ENCODE assay signal across 8 cellular contexts in the genomic region with DNA sequence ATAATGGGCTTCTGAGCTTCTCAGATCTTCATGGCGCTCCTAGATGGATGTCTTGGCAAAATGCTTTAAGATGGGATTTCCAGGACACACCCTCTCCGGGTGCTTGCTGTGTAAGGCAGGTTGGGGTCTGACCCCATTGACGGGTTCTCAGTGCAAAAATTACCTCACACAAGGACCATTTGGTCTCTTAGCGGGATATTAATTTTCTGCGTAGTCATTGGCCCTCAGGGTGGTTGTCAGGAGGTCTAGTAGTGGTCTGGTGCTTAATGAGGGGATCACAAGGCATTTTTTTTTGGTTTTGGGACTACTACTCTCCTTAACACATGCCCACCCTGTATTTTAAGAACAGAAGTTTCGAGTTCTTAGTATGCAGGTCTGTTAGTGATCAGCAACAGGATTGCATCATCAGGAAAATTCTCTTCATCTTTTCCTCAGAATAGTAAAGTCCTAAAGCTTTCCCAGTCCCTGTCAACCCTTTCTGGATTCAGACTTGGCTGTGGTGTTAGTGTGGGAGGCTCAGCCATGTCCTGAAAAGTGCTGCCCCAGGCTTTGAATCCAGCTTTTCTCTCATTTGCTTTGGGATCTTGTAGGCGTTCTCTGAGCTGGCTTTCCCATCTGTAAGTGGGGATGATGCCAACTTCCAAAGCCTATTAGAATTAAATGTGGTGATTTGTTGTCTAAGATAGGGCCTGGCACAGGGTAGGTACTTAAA. TPM values are rescaled to one million over a fixed set of nuclear protein-coding genes. Genes with fewer than 3 reads are reported as not detected.
A peak's percentile ranks its signal among the peaks of the same experiment; 100 is the strongest.
DNase-seq lines count a peak whose midpoint lies in the region; ATAC-seq and TF ChIP-seq lines count a peak whose summit lies in the region.

No MANE protein-coding gene starts in this region.

- no peak for TF ChIP-seq EP300 in gastroesophageal sphincter (IDR thresholded peaks at IDR 0.05)

- H3K4me3 Mint-ChIP-seq in H9 (peak overlapping the region; percentile 92 to 95), WTC11 (peak overlapping the region; percentile 93)

- H3K27me3 ChIP-seq in H9 (ENCODE audit: insufficient read depth, low read length), result no peaks in the 10 kb centered on the region
- H3K27me3 ChIP-seq in gastroesophageal sphincter, result no peaks in the 10 kb centered on the region
- no peaks in the 10 kb centered on the region for H3K27me3 ChIP-seq in spleen (replicated peaks in 1 of 7)

- peaks cover 48% of the 10 kb centered on the region; the same call in 1 of the 2 replicates for H3K79me2 ChIP-seq in H9 (ENCODE audit: insufficient read depth, low read length)

- no peak overlapping the region for H3K27ac ChIP-seq in H9 (ENCODE audit: insufficient read length, low read depth, low read length)
- peak overlapping the region; percentile 2 to 99 (median 86) for H3K27ac ChIP-seq in gastroesophageal sphincter
- H3K27ac ChIP-seq in spleen, result peak overlapping the region in 7 of 8 donors; percentile 31 to 99 (median 97)

- H3K14ac ChIP-seq in H9 (ENCODE audit: insufficient read depth, low read length), result no peak overlapping the region

- intact Hi-C loops in spleen (cut with DNase I; ENCODE audit: low total_unique reads), result no loop called here

- DNase-seq in H9, result no peak
- DNase-seq in WTC11 (ENCODE audit: low spot score), result no peak
- no peak for DNase-seq in spleen
- DNase-seq in NCI-H2107 (lab: John Stamatoyannopoulos, UW), result no peak
- no peak for DNase-seq in NCI-H226
- no peak for DNase-seq in NCI-H2227 (lab: John Stamatoyannopoulos, UW; ENCODE audit: unreplicated experiment)
- no peak for DNase-seq in GM20000 (ENCODE audit: low spot score)

- WGBS in H9 (ENCODE audit: extremely low coverage, insufficient read length, low lambda C conversion rate), result no CpG with 5 or more reads among the region's 7 CpGs
- 33 to 42% methylated on average over 3 to 6 of the region's 7 CpGs for WGBS in gastroesophageal sphincter (ENCODE audit: low coverage in 1 of 2), 2 donors
- 48 to 72% (median 63%) methylated on average over 7 of the region's 7 CpGs for WGBS in spleen, 5 donors

- H3K4me1 ChIP-seq in H9 (ENCODE audit: insufficient read depth, low read length) (peaks cover 9% of the 10 kb centered on the region; the same call in 1 of the 2 replicates), gastroesophageal sphincter (peaks cover 7 to 79% (median 55%) of the 10 kb centered on the region in 3 donors), spleen (peaks cover 58 to 84% (median 77%) of the 10 kb centered on the region in 6 donors)

- no peak overlapping the region for H3K23ac ChIP-seq in H9 (ENCODE audit: insufficient read length, low read depth, low read length)

- H3K27me3 Mint-ChIP-seq in H9 (ENCODE audit: low read depth), result no peaks in the 10 kb centered on the region
- H3K27me3 Mint-ChIP-seq in WTC11 (ENCODE audit: low read depth), result no peaks in the 10 kb centered on the region

- H3K9me3 Mint-ChIP-seq in H9 (no peaks in the 10 kb centered on the region; a peak in 1 of 5 replicates), WTC11 (no peaks in the 10 kb centered on the region)

- H3T11ph ChIP-seq in H9 (ENCODE audit: low read length), result no peak overlapping the region

- H2BK12ac ChIP-seq in H9 (ENCODE audit: insufficient read length, low read depth, low read length), result no peak overlapping the region

- H4K8ac ChIP-seq in H9 (replicated peaks; ENCODE audit: insufficient read length, low read depth, low read length), result no peak overlapping the region

- H3K4me1 Mint-ChIP-seq in H9, result peaks cover 45 to 46% of the 10 kb centered on the region in 2 experiments
- H3K4me1 Mint-ChIP-seq in WTC11, result peaks cover 46% of the 10 kb centered on the region

- no peak overlapping the region for H2BK20ac ChIP-seq in H9 (ENCODE audit: low read depth, low read length, poor library complexity, severe bottlenecking)

- H3K36me3 Mint-ChIP-seq in H9 (ENCODE audit: insufficient read depth in 1 of 3, low read depth in 3 of 3), result peaks cover 19 to 55% (median 34%) of the 10 kb centered on the region in 3 experiments; a peak in 6 of 7 replicates
- H3K36me3 Mint-ChIP-seq in WTC11, result peaks cover 40% of the 10 kb centered on the region

- H3K23me2 ChIP-seq in H9 (ENCODE audit: insufficient read length, low read depth, low read length, poor library complexity, severe bottlenecking), result peaks cover 21% of the 10 kb centered on the region

- peak overlapping the region; percentile 50 for H3K9ac ChIP-seq in H9 (ENCODE audit: extremely low read depth, insufficient read length, low read length)

- H3K56ac ChIP-seq in H9 (ENCODE audit: insufficient read length, low read depth, low read length), result no peak overlapping the region

- no peak overlapping the region for H4K91ac ChIP-seq in H9 (ENCODE audit: insufficient read length, low read depth, low read length)

- H3K9me3 ChIP-seq in H9 (ENCODE audit: control insufficient read depth, low read depth, low read length) (no peaks in the 10 kb centered on the region), gastroesophageal sphincter (no peaks in the 10 kb centered on the region), spleen (no peaks in the 10 kb centered on the region)

- peak overlapping the region; percentile 72 for H3K4me2 ChIP-seq in H9 (ENCODE audit: insufficient read depth, insufficient read length, low read length)

- TF ChIP-seq CTCF in H9 (conservative IDR thresholded peaks at IDR 0.05) (no peak), WTC11 (IDR thresholded peaks at IDR 0.05) (no peak), gastroesophageal sphincter (IDR thresholded peaks at IDR 0.05) (no peak), spleen (IDR thresholded peaks at IDR 0.05 in 8 of 11, conservative IDR thresholded peaks at IDR 0.05 in 3 of 11) (no peak), GM20000 (IDR thresholded peaks at IDR 0.05; ENCODE audit: extremely low read depth, missing control alignments) (no peak)

- H2AFZ ChIP-seq in H9 (ENCODE audit: low read length), result no peak overlapping the region

- H4K20me1 ChIP-seq in H9 (ENCODE audit: control insufficient read depth, insufficient read depth, insufficient read length), result no peaks in the 10 kb centered on the region

- no peak overlapping the region for H4K5ac ChIP-seq in H9 (ENCODE audit: insufficient read length, low read depth, low read length)

- H3K27ac Mint-ChIP-seq in H9 (peak overlapping the region; percentile 41 to 92 (median 64); a peak in 5 of 7 replicates), WTC11 (peak overlapping the region; percentile 80)

- TF ChIP-seq POLR2A in gastroesophageal sphincter (IDR thresholded peaks at IDR 0.05) (no peak), spleen (IDR thresholded peaks at IDR 0.05) (no peak)

- ATAC-seq in WTC11, result no peak
- ATAC-seq in gastroesophageal sphincter, result no peak

- no peak overlapping the region for H3K18ac ChIP-seq in H9 (ENCODE audit: insufficient read length, low read depth, low read length)

- H3K79me1 ChIP-seq in H9 (ENCODE audit: insufficient read depth, low read depth, low read length, poor library complexity, severe bottlenecking), result peaks cover 17% of the 10 kb centered on the region

- H3K4me3 ChIP-seq in gastroesophageal sphincter, result peak overlapping the region; percentile 79 to 99
- H3K4me3 ChIP-seq in spleen, result peak overlapping the region; percentile 73 to 94 (median 85)

- H2AK5ac ChIP-seq in H9 (ENCODE audit: insufficient read length, low read length), result no peak overlapping the region

- no peak overlapping the region for H3K4ac ChIP-seq in H9 (ENCODE audit: low read depth, low read length)

- no peak overlapping the region for H2BK120ac ChIP-seq in H9 (ENCODE audit: low read depth, low read length, poor library complexity, severe bottlenecking)

- H3K36me3 ChIP-seq in gastroesophageal sphincter (no peaks in the 10 kb centered on the region), spleen (peaks cover 0 to 51% (median 0%) of the 10 kb centered on the region in 6 donors)

- no peak overlapping the region for H2BK15ac ChIP-seq in H9 (ENCODE audit: low read depth, low read length)

- POLR2A ChIA-PET in WTC11 (lab: Charles Lee), result no interaction called here

- H2BK5ac ChIP-seq in H9 (ENCODE audit: insufficient read length, low read length), result no peak overlapping the region

- CTCF ChIA-PET in WTC11 (lab: Charles Lee), result interaction anchor here (0.6 to 4.3 kb wide), 3 partner anchors 16 to 44 kb away, joined by 3 to 44 read pairs (median 4); no protein-coding TSS in a partner anchor

TF ChIP-seq in WTC11, 78 proteins besides CTCF, POLR2A, EP300 and RAD21 (continues in another document):
- TF ChIP-seq SOX15 (CRISPR knock-in tag; IDR thresholded peaks at IDR 0.05), result no peak
- TF ChIP-seq OVOL2 (CRISPR knock-in tag; IDR thresholded peaks at IDR 0.05; ENCODE audit: borderline replicate concordance), result no peak
- TF ChIP-seq, protein P1, sequence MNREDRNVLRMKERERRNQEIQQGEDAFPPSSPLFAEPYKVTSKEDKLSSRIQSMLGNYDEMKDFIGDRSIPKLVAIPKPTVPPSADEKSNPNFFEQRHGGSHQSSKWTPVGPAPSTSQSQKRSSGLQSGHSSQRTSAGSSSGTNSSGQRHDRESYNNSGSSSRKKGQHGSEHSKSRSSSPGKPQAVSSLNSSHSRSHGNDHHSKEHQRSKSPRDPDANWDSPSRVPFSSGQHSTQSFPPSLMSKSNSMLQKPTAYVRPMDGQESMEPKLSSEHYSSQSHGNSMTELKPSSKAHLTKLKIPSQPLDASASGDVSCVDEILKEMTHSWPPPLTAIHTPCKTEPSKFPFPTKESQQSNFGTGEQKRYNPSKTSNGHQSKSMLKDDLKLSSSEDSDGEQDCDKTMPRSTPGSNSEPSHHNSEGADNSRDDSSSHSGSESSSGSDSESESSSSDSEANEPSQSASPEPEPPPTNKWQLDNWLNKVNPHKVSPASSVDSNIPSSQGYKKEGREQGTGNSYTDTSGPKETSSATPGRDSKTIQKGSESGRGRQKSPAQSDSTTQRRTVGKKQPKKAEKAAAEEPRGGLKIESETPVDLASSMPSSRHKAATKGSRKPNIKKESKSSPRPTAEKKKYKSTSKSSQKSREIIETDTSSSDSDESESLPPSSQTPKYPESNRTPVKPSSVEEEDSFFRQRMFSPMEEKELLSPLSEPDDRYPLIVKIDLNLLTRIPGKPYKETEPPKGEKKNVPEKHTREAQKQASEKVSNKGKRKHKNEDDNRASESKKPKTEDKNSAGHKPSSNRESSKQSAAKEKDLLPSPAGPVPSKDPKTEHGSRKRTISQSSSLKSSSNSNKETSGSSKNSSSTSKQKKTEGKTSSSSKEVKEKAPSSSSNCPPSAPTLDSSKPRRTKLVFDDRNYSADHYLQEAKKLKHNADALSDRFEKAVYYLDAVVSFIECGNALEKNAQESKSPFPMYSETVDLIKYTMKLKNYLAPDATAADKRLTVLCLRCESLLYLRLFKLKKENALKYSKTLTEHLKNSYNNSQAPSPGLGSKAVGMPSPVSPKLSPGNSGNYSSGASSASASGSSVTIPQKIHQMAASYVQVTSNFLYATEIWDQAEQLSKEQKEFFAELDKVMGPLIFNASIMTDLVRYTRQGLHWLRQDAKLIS (CRISPR knock-in tag; IDR thresholded peaks at IDR 0.05; ENCODE audit: borderline replicate concordance), result no peak

RNA-seq across cellular contexts. Expression of a gene that starts 2.8 kb away (rescaled TPM):
- total RNA-seq in H9 (2021) (89.8 and 92.5 TPM in 2 replicates), WTC11 (2021) (105 to 115 TPM (median 111 TPM) in 3 replicates), gastroesophageal sphincter (100 to 1,000 TPM; 123 to 207 (median 131) TPM), spleen (100 to 1,000 TPM in 3 of 7 donors, 10 to 100 TPM in 4; 73.7 to 120 (median 94.9) TPM)
- polyA plus RNA-seq in spleen, result 10 to 100 TPM; 27.1 to 51.5 (median 36.6) TPM

RNA-seq across cellular contexts. Expression of a gene that starts 39.0 kb away (rescaled TPM):
- total RNA-seq in H9 (2021) (65.0 and 66.2 TPM in 2 replicates), WTC11 (2021) (76.0 to 87.8 TPM (median 78.6 TPM) in 3 replicates), gastroesophageal sphincter (10 to 100 TPM; 16.7 to 31.7 (median 22.1) TPM), spleen (10 to 100 TPM; 10.7 to 23.4 (median 18.4) TPM)
- polyA plus RNA-seq in spleen, result 10 to 100 TPM in 1 of 3 donors, 1 to 10 TPM in 2; 2.9 to 11.2 (median 3.4) TPM
